Comparison of ENCODE assay signal across 16 cellular contexts in genomic region chr10:88227342-88228018, GRCh38.
DNase-seq lines count a peak whose midpoint lies in the region; ATAC-seq and TF ChIP-seq lines count a peak whose summit lies in the region.
"Had no signal": no experiment of that assay in that cellular context is flagged by ENCODE, and none has a peak within 500 bp of the region (broad histone marks: within the 10 kb centered on the region; RNA-seq: fewer than 3 reads in every experiment).

No MANE protein-coding gene starts in this region.

- H3K36me3 ChIP-seq in body of pancreas (replicated peaks in 1 of 2; ENCODE audit: insufficient read depth in 1 of 2, low read depth in 2 of 2): no peaks in the 10 kb centered on the region
- no peaks in the 10 kb centered on the region for H3K36me3 ChIP-seq in skeletal muscle tissue (ENCODE audit: control insufficient read depth in 3 of 3, insufficient read depth in 3 of 3, low read length in 3 of 3)

- H3K4me1 ChIP-seq in body of pancreas (peaks cover 25% of the 10 kb centered on the region), right cardiac atrium (ENCODE audit: control insufficient read depth, insufficient read depth, low read length) (peaks cover 11% of the 10 kb centered on the region), skeletal muscle tissue (ENCODE audit: control insufficient read depth in 3 of 3, insufficient read depth in 3 of 3, low read length in 3 of 3) (peaks cover 17 to 35% (median 28%) of the 10 kb centered on the region in 3 donors)

- H3K27ac ChIP-seq in body of pancreas (no peak overlapping the region), right cardiac atrium (ENCODE audit: low read length) (peak overlapping the region; percentile 73), skeletal muscle tissue (ENCODE audit: low read depth, low read length) (peak overlapping the region; percentile 73)
- H3K27ac ChIP-seq: C4-2B had no signal

- H3K9ac ChIP-seq in skeletal muscle tissue (ENCODE audit: low read depth in 1 of 3, low read length in 3 of 3): no peak overlapping the region

- H3K9me3 ChIP-seq in body of pancreas (no peaks in the 10 kb centered on the region), right cardiac atrium (ENCODE audit: control insufficient read depth, low read length) (no peaks in the 10 kb centered on the region), skeletal muscle tissue (ENCODE audit: control insufficient read depth in 3 of 3, low read length in 3 of 3) (no peaks in the 10 kb centered on the region)

- ATAC-seq in body of pancreas (peak; percentile 54), right cardiac atrium (peak; percentile 76 to 81), HG02623 (IDR thresholded peaks at IDR 0.05; ENCODE audit: unreplicated experiment) (no peak)
- ATAC-seq: naive thymus-derived CD4-positive, alpha-beta T cell; stimulated activated naive CD8-positive, alpha-beta T cell treated with anti-CD3 and anti-CD28 coated beads, Interleukin-15, amount 100 ng/mL, for 72 hours had no signal

- intact Hi-C loops in body of pancreas (cut with DNase I): no loop called here
- intact Hi-C loops in right cardiac atrium (cut with DNase I): loop anchor here in 2 of 4 donors (5.0 kb wide), 2 partner anchors 365 to 420 kb away; partner anchors contain the start of genes KLLN (in 1 of the 2) and PTEN (in 1 of the 2)

- TF ChIP-seq CTCF in body of pancreas (IDR thresholded peaks at IDR 0.05): no peak

- H3K4me3 ChIP-seq in body of pancreas (no peak overlapping the region), right cardiac atrium (ENCODE audit: low read length) (no peak overlapping the region), skeletal muscle tissue (ENCODE audit: low read length in 3 of 3) (no peak overlapping the region)

- DNase-seq in HUDEP-2 (lab: John Stamatoyannopoulos, UW; ENCODE audit: unreplicated experiment in 76 of 76): peak in 53 of 76 experiments; percentile 2 to 67 (median 25)
- peak; percentile 15 to 42 (median 28) for DNase-seq in body of pancreas
- peak; percentile 44 to 65 (median 55) for DNase-seq in right cardiac atrium
- DNase-seq in T-helper 1 cell: no peak
- DNase-seq in NCI-H2196 treated with DMSO at 0.1 percent for 48 hours (lab: John Stamatoyannopoulos, UW; ENCODE audit: unreplicated experiment): no peak
- no peak for DNase-seq in HCEC 1CT
- DNase-seq: activated CD4-positive, alpha-beta T cell treated with anti-CD3 and anti-CD28 coated beads, Interleukin-2, amount 50 U/mL, for 4 hours; activated naive CD4-positive, alpha-beta T cell treated with Interleukin-2 at 50 U/mL for 16 hours; KBM-7; naive thymus-derived CD4-positive, alpha-beta T cell; NCI-H526 treated with DMSO at 0.1 percent for 48 hours; stimulated activated CD4-positive, alpha-beta T cell treated with anti-CD3 and anti-CD28 coated beads, Interleukin-1b, Interleukin-23, amount 100 ng/mL, for 48 hours; stimulated activated naive CD8-positive, alpha-beta T cell treated with anti-CD3 and anti-CD28 coated beads, Interleukin-15, amount 100 ng/mL, for 72 hours had no signal

- 64 to 75% methylated on average over 8 of the region's 8 CpGs for WGBS in body of pancreas, 2 donors
- WGBS in right cardiac atrium: 35% methylated on average over 8 of the region's 8 CpGs

- H3K27me3 ChIP-seq in body of pancreas (no peaks in the 10 kb centered on the region), right cardiac atrium (ENCODE audit: control insufficient read depth, insufficient read depth) (no peaks in the 10 kb centered on the region), skeletal muscle tissue (ENCODE audit: control insufficient read depth in 3 of 3, insufficient read depth in 3 of 3, low read length in 3 of 3) (no peaks in the 10 kb centered on the region)

- no peak for TF ChIP-seq POLR2A in body of pancreas (IDR thresholded peaks at IDR 0.05)

Comparison
In these comparisons a context has a peak if more than half of its experiments do, and no peak if none do; other contexts are left out.
1. DNase-seq: peak in HUDEP-2 (53 of 76), body of pancreas (4 of 4) and right cardiac atrium (3 of 3); none in T-helper 1 cell (0 of 5), NCI-H2196 treated with DMSO at 0.1 percent for 48 hours (single experiment) and HCEC 1CT (single experiment).
2. H3K27ac ChIP-seq: peak in right cardiac atrium (single experiment) and skeletal muscle tissue (single experiment); none in body of pancreas (0 of 4).